ENCODE assay signal across 8 cellular contexts in the genomic region with DNA sequence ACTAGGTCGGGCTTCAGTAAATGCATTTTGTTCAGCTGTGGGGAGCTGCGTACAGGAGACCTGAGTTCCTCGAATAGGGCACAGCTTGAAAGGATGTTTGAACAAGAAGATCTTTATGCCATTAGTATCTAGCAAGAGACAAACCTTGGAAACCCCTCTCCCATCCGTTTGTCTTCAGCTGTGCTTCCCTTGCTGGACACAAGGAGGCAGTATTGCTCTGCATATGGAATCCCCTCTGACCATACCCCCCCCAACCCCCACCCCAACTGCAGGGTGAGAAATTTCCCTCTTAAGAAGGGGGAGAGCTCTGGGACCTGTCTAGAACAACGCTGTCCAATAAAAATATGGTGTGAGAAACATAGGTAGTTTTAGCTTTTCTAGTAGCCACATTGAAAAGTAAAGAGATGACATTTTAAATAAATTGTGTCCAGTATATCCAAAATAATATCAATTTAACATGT. TPM values are rescaled to one million over a fixed set of nuclear protein-coding genes. Genes with fewer than 3 reads are reported as not detected.
DNase-seq lines count a peak whose midpoint lies in the region; ATAC-seq and TF ChIP-seq lines count a peak whose summit lies in the region.

No MANE protein-coding gene starts in this region.

- DNase-seq in EH (ENCODE audit: low read depth) = peak; percentile 70
- DNase-seq in MM.1S = peak; percentile 71
- DNase-seq in SKM-1 treated with dmso at 0.1 percent for 144 hours (lab: John Stamatoyannopoulos, UW; ENCODE audit: unreplicated experiment) = peak; percentile 62
- peak; percentile 43 for DNase-seq in activated naive CD8-positive, alpha-beta T cell treated with anti-CD3 and anti-CD28 coated beads, Interleukin-2, amount 10 ng/mL, durations not matched to agents 7 days and 5 days
- DNase-seq in left ventricle myocardium inferior = no peak

- peaks cover 10% of the 10 kb centered on the region for H3K4me1 ChIP-seq in MM.1S (ENCODE audit: low read length)
- H3K4me1 ChIP-seq in left ventricle myocardium inferior = peaks cover 37% of the 10 kb centered on the region
- H3K4me1 ChIP-seq in rectal smooth muscle tissue (ENCODE audit: control insufficient read depth, insufficient read depth, low read length) = peaks cover 5% of the 10 kb centered on the region

- H3K4me1 Mint-ChIP-seq in activated naive CD8-positive, alpha-beta T cell treated with anti-CD3 and anti-CD28 coated beads, Interleukin-2, amount 10 ng/mL, durations not matched to agents 7 days and 5 days = peaks cover 31% of the 10 kb centered on the region

- no peak overlapping the region for H3K27ac ChIP-seq in MM.1S (ENCODE audit: low read length)
- no peak overlapping the region for H3K27ac ChIP-seq in left ventricle myocardium inferior (replicated peaks)
- H3K27ac ChIP-seq in rectal smooth muscle tissue (ENCODE audit: low read depth, low read length) = no peak overlapping the region

- TF ChIP-seq CTCF in MM.1S (IDR thresholded peaks at IDR 0.05; ENCODE audit: low read length) = peak; percentile 73
- TF ChIP-seq CTCF in left ventricle myocardium inferior (IDR thresholded peaks at IDR 0.05; ENCODE audit: borderline replicate concordance) = peak; percentile 78

- H3K9me3 ChIP-seq in MM.1S (replicated peaks; ENCODE audit: insufficient read depth, low read length) (no peaks in the 10 kb centered on the region), left ventricle myocardium inferior (replicated peaks) (no peaks in the 10 kb centered on the region)

- H3K27me3 Mint-ChIP-seq in activated naive CD8-positive, alpha-beta T cell treated with anti-CD3 and anti-CD28 coated beads, Interleukin-2, amount 10 ng/mL, durations not matched to agents 7 days and 5 days = no peaks in the 10 kb centered on the region

- no peaks in the 10 kb centered on the region for H4K20me1 ChIP-seq in MM.1S (ENCODE audit: insufficient read depth, low read length)

- H3K9me2 ChIP-seq in MM.1S (replicated peaks; ENCODE audit: insufficient read depth, low read length) = no peaks in the 10 kb centered on the region

- H3K9ac ChIP-seq in MM.1S (ENCODE audit: low read length) = peak overlapping the region; percentile 81; the same call in 1 of the 2 replicates
- no peak overlapping the region for H3K9ac ChIP-seq in rectal smooth muscle tissue (ENCODE audit: low read length)

- no peaks in the 10 kb centered on the region for H3F3A ChIP-seq in MM.1S (ENCODE audit: insufficient read depth, low read length)

- intact Hi-C loops in left ventricle myocardium inferior (cut with micrococcal nuclease) = no loop called here

- no peaks in the 10 kb centered on the region for H3K36me3 ChIP-seq in MM.1S (replicated peaks; ENCODE audit: insufficient read depth, low read length)
- H3K36me3 ChIP-seq in left ventricle myocardium inferior = peaks cover 2% of the 10 kb centered on the region
- H3K36me3 ChIP-seq in rectal smooth muscle tissue (ENCODE audit: control insufficient read depth, insufficient read depth, low read length) = no peaks in the 10 kb centered on the region

- POLR2A ChIA-PET in activated naive CD8-positive, alpha-beta T cell treated with anti-CD3 and anti-CD28 coated beads, Interleukin-2, amount 10 ng/mL, durations not matched to agents 7 days and 5 days (lab: Charles Lee) = interaction anchor here (1.1 to 3.8 kb wide), 6 partner anchors 11 to 756 kb away, joined by 3 to 52 read pairs (median 9); partner anchors contain the start of genes DHRS11, GGNBP2, MYO19 and PIGW

- peaks cover 31% of the 10 kb centered on the region for H3K79me2 ChIP-seq in MM.1S (ENCODE audit: low read length)

- H3K4me3 Mint-ChIP-seq in activated naive CD8-positive, alpha-beta T cell treated with anti-CD3 and anti-CD28 coated beads, Interleukin-2, amount 10 ng/mL, durations not matched to agents 7 days and 5 days = peak overlapping the region; percentile 89

- no peaks in the 10 kb centered on the region for H3K9me3 Mint-ChIP-seq in activated naive CD8-positive, alpha-beta T cell treated with anti-CD3 and anti-CD28 coated beads, Interleukin-2, amount 10 ng/mL, durations not matched to agents 7 days and 5 days

- H3K4me2 ChIP-seq in MM.1S (ENCODE audit: low read depth, low read length) = peak overlapping the region; percentile 99

- H3K27me3 ChIP-seq in MM.1S (replicated peaks; ENCODE audit: insufficient read depth, low read length) = no peaks in the 10 kb centered on the region
- no peaks in the 10 kb centered on the region for H3K27me3 ChIP-seq in left ventricle myocardium inferior (ENCODE audit: low read depth)
- no peaks in the 10 kb centered on the region for H3K27me3 ChIP-seq in rectal smooth muscle tissue (ENCODE audit: control insufficient read depth, insufficient read depth, low read length)

- peak overlapping the region; percentile 10 for H3K27ac Mint-ChIP-seq in activated naive CD8-positive, alpha-beta T cell treated with anti-CD3 and anti-CD28 coated beads, Interleukin-2, amount 10 ng/mL, durations not matched to agents 7 days and 5 days

- peak overlapping the region; percentile 80 for H2AFZ ChIP-seq in MM.1S (ENCODE audit: low read length)

- no peak for ATAC-seq in activated naive CD8-positive, alpha-beta T cell treated with anti-CD3 and anti-CD28 coated beads, Interleukin-2, amount 10 ng/mL, durations not matched to agents 7 days and 5 days (ENCODE audit: low read depth)
- ATAC-seq in HG02642 (IDR thresholded peaks at IDR 0.05; ENCODE audit: poor library complexity, unreplicated experiment) = no peak
- ATAC-seq in HG03521 (IDR thresholded peaks at IDR 0.05; ENCODE audit: unreplicated experiment) = no peak

- peaks cover 10% of the 10 kb centered on the region for H3K36me3 Mint-ChIP-seq in activated naive CD8-positive, alpha-beta T cell treated with anti-CD3 and anti-CD28 coated beads, Interleukin-2, amount 10 ng/mL, durations not matched to agents 7 days and 5 days

- H3K4me3 ChIP-seq in MM.1S (ENCODE audit: low read length) = peak overlapping the region; percentile 83
- H3K4me3 ChIP-seq in left ventricle myocardium inferior = peak overlapping the region; percentile 89
- peak overlapping the region; percentile 96 for H3K4me3 ChIP-seq in rectal smooth muscle tissue (ENCODE audit: low read length)

RNA-seq across cellular contexts. Expression of gene MRM1, which starts 1.6 kb away (rescaled TPM):
- total RNA-seq in activated naive CD8-positive, alpha-beta T cell treated with anti-CD3 and anti-CD28 coated beads, Interleukin-2, amount 10 ng/mL, durations not matched to agents 7 days and 5 days = 1 to 10 TPM; 9.0 to 9.4 TPM
- total RNA-seq in left ventricle myocardium inferior = 8.7 TPM

RNA-seq across cellular contexts. Expression of gene DHRS11, which starts 11.3 kb away (rescaled TPM):
- total RNA-seq in activated naive CD8-positive, alpha-beta T cell treated with anti-CD3 and anti-CD28 coated beads, Interleukin-2, amount 10 ng/mL, durations not matched to agents 7 days and 5 days = 1 to 10 TPM; 4.7 to 4.8 TPM
- 13.1 TPM for total RNA-seq in left ventricle myocardium inferior

RNA-seq across cellular contexts. Expression of gene GGNBP2, which starts 58.2 kb away (rescaled TPM):
- total RNA-seq in activated naive CD8-positive, alpha-beta T cell treated with anti-CD3 and anti-CD28 coated beads, Interleukin-2, amount 10 ng/mL, durations not matched to agents 7 days and 5 days = 100 to 1,000 TPM; 134 to 136 TPM
- 41.7 TPM for total RNA-seq in left ventricle myocardium inferior
